ENCODE assay signal across 10 cellular contexts in genomic region chr4:1851575-1852415, GRCh38. TPM values are rescaled to one million over a fixed set of nuclear protein-coding genes. Genes with fewer than 3 reads are reported as not detected.
DNase-seq lines count a peak whose midpoint lies in the region; ATAC-seq and TF ChIP-seq lines count a peak whose summit lies in the region.
"Had no signal": no experiment of that assay in that cellular context is flagged by ENCODE, and none has a peak within 500 bp of the region (broad histone marks: within the 10 kb centered on the region; RNA-seq: fewer than 3 reads in every experiment).

No MANE protein-coding gene starts in this region.

- H3K9ac ChIP-seq in neural progenitor cell = no peak overlapping the region

- H3K27ac ChIP-seq in neural progenitor cell = no peak overlapping the region

- H3K36me3 Mint-ChIP-seq in central memory CD8-positive, alpha-beta T cell (ENCODE audit: insufficient read depth) = peaks cover 9% of the 10 kb centered on the region
- peaks cover 11% of the 10 kb centered on the region for H3K36me3 Mint-ChIP-seq in neural progenitor cell

- H3K27ac Mint-ChIP-seq in central memory CD8-positive, alpha-beta T cell (ENCODE audit: low read depth) = peak overlapping the region; percentile 64
- H3K27ac Mint-ChIP-seq in neural progenitor cell = peak overlapping the region; percentile 65
- H3K27ac Mint-ChIP-seq: activated B cell treated with CpG ODN at 0.5 μM for 24 hours had no signal

- H3K27me3 Mint-ChIP-seq in central memory CD8-positive, alpha-beta T cell = no peaks in the 10 kb centered on the region
- peaks cover 4% of the 10 kb centered on the region for H3K27me3 Mint-ChIP-seq in neural progenitor cell (ENCODE audit: insufficient read depth, low read depth)
- H3K27me3 Mint-ChIP-seq: activated B cell treated with CpG ODN at 0.5 μM for 24 hours; CD4-positive, CD25-positive, alpha-beta regulatory T cell had no signal

- peaks cover 32% of the 10 kb centered on the region for H3K4me1 Mint-ChIP-seq in central memory CD8-positive, alpha-beta T cell
- H3K4me1 Mint-ChIP-seq in neural progenitor cell = peaks cover 35% of the 10 kb centered on the region

- no peaks in the 10 kb centered on the region for H3K36me3 ChIP-seq in neural progenitor cell

- H3K4me2 ChIP-seq in neural progenitor cell = no peak overlapping the region

- no peaks in the 10 kb centered on the region for H3F3A ChIP-seq in neural progenitor cell (ENCODE audit: low read depth)

- TF ChIP-seq CTCF in neural progenitor cell (IDR thresholded peaks at IDR 0.05) = no peak
- TF ChIP-seq CTCF in GM13976 (IDR thresholded peaks at IDR 0.05; ENCODE audit: borderline replicate concordance, control extremely low read depth, extremely low read depth, insufficient read depth, missing control alignments) = no peak

- H4K20me1 ChIP-seq in neural progenitor cell (ENCODE audit: low read depth) = peaks cover 43% of the 10 kb centered on the region

- no peaks in the 10 kb centered on the region for H3K9me3 Mint-ChIP-seq in central memory CD8-positive, alpha-beta T cell
- no peaks in the 10 kb centered on the region for H3K9me3 Mint-ChIP-seq in neural progenitor cell
- H3K9me3 Mint-ChIP-seq: activated B cell treated with CpG ODN at 0.5 μM for 24 hours; CD4-positive, CD25-positive, alpha-beta regulatory T cell had no signal

- DNase-seq in Daoy (ENCODE audit: low read depth) (peak; percentile 31), HT-29 (ENCODE audit: low spot score) (peak; percentile 47), neural progenitor cell (ENCODE audit: low spot score) (no peak), NCI-H345 (lab: John Stamatoyannopoulos, UW) (no peak), GM13976 (ENCODE audit: low spot score) (no peak)
- no peak for DNase-seq in central memory CD8-positive, alpha-beta T cell (ENCODE audit: low spot score in 2 of 2)
- DNase-seq: activated B cell treated with CpG ODN at 0.5 μM for 24 hours; CD4-positive, CD25-positive, alpha-beta regulatory T cell; NCI-H2029 had no signal

- in situ Hi-C loops in GM13976 (cut with MboI; ENCODE audit: low sequenced_read_pairs, unreplicated experiment) = no loop called here

- H3K27me3 ChIP-seq in neural progenitor cell = peaks cover 5% of the 10 kb centered on the region

- no peak for ATAC-seq in central memory CD8-positive, alpha-beta T cell (replicated peaks; ENCODE audit: extremely low read depth, poor library complexity, severe bottlenecking)
- no peak for ATAC-seq in GM21515 (IDR thresholded peaks at IDR 0.05; ENCODE audit: unreplicated experiment)

- no peak overlapping the region for H2AFZ ChIP-seq in neural progenitor cell (replicated peaks)

- H3K4me1 ChIP-seq in neural progenitor cell = peaks cover under 1% of the 10 kb centered on the region

- H3K79me2 ChIP-seq in neural progenitor cell (ENCODE audit: low read depth) = peaks cover 45% of the 10 kb centered on the region

- no peak overlapping the region for H3K4me3 Mint-ChIP-seq in central memory CD8-positive, alpha-beta T cell
- peak overlapping the region; percentile 31 for H3K4me3 Mint-ChIP-seq in neural progenitor cell
- H3K4me3 Mint-ChIP-seq: activated B cell treated with CpG ODN at 0.5 μM for 24 hours had no signal

- no peaks in the 10 kb centered on the region for H3K9me3 ChIP-seq in neural progenitor cell (ENCODE audit: low read depth)

- no peak overlapping the region for H3K4me3 ChIP-seq in neural progenitor cell

RNA-seq across cellular contexts. Expression of gene LETM1, which starts 4.2 kb away (rescaled TPM):
- 48.9 and 56.6 TPM in 2 replicates for total RNA-seq in Daoy (2014; rRNA removed; shearing (Covaris generic))
- 95.8 and 106 TPM in 2 replicates for total RNA-seq in HT-29 (2014; rRNA removed; shearing (Covaris generic))
- 16.9 and 34.8 TPM in 2 replicates for total RNA-seq in neural progenitor cell (ENCODE audit: low replicate concordance)

RNA-seq across cellular contexts. Expression of gene NSD2, which starts 19.4 kb away (rescaled TPM):
- total RNA-seq in Daoy (2014; rRNA removed; shearing (Covaris generic)) = 60.2 and 75.1 TPM in 2 replicates
- total RNA-seq in HT-29 (2014; rRNA removed; shearing (Covaris generic)) = 70.5 and 73.7 TPM in 2 replicates
- total RNA-seq in neural progenitor cell (ENCODE audit: low replicate concordance) = 165 and 176 TPM in 2 replicates

RNA-seq across cellular contexts. Expression of gene FGFR3, which starts 58.7 kb away (rescaled TPM):
- 0.46 and 1.0 TPM in 2 replicates for total RNA-seq in Daoy (2014; rRNA removed; shearing (Covaris generic))
- total RNA-seq in HT-29 (2014; rRNA removed; shearing (Covaris generic)) = 73.4 and 77.0 TPM in 2 replicates
- total RNA-seq in neural progenitor cell (ENCODE audit: low replicate concordance) = 4.8 and 17.0 TPM in 2 replicates

Comparison
In these comparisons a context has a peak if more than half of its experiments do, and no peak if none do; other contexts are left out.
1. DNase-seq: peak in Daoy (single experiment) and HT-29 (single experiment); none in central memory CD8-positive, alpha-beta T cell (0 of 2), neural progenitor cell (single experiment), NCI-H345 (single experiment) and GM13976 (single experiment).